In the genomic region with DNA sequence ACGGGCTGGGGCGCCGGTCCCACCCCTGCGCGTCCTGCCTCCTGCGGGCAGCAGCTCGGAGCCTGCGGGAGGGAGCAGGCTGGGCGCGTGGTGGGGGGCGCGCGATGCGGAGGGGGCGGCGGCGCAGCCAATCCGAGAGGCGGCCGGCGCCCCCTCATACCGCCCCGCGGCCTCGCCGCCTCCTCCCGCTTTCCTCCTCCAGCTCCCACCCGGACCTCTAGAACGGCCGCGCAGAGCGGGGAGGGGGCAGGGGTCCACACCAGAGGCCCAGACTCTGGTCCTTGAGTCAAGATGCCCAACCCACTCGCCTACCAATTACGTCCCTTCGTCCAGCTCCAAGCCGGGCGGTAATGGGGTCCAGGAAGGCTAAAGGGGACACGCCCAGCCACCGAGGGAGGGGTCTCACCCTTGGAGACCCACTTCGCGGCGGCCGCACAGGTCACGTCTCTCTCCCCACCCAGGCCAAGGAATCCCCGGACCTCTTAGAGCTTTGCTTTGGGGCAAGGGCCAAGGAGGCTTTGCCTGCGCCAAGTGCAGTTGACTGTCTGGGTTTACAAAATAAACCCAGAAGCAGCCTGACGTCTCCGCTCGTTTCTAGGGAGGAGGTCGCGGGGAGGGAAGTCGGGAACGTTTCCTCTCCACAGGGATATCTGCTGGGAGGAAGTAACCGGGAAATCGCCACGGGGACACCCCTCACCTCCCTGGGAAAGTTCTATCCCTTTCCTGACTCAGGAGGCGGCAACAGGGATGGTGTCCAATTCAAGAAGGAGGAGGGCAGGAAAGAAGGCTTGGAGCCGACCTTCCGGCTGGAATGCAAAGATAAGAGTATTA, we compare ENCODE assay signal across 8 cellular contexts. TPM values are rescaled to one million over a fixed set of nuclear protein-coding genes. Genes with fewer than 3 reads are reported as not detected.
A peak's percentile ranks its signal among the peaks of the same experiment; 100 is the strongest.
DNase-seq lines count a peak whose midpoint lies in the region; ATAC-seq and TF ChIP-seq lines count a peak whose summit lies in the region.

A gene with protein sequence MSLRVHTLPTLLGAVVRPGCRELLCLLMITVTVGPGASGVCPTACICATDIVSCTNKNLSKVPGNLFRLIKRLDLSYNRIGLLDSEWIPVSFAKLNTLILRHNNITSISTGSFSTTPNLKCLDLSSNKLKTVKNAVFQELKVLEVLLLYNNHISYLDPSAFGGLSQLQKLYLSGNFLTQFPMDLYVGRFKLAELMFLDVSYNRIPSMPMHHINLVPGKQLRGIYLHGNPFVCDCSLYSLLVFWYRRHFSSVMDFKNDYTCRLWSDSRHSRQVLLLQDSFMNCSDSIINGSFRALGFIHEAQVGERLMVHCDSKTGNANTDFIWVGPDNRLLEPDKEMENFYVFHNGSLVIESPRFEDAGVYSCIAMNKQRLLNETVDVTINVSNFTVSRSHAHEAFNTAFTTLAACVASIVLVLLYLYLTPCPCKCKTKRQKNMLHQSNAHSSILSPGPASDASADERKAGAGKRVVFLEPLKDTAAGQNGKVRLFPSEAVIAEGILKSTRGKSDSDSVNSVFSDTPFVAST (minus strand): TSS at position 66 of the 831 bp plus-strand sequence. CDS start 957 bp downstream, outside the sequence.

- no peaks in the 10 kb centered on the region for H3K79me2 ChIP-seq in HCT116 (ENCODE audit: insufficient read depth, low read length)

- H2AFZ ChIP-seq in HCT116 (ENCODE audit: low read depth, low read length, poor library complexity, severe bottlenecking): peak within 1 kb of the TSS; percentile 93
- H2AFZ ChIP-seq in neuron (ENCODE audit: low read depth, low read length): peak within 1 kb of the TSS; percentile 59

- peak within 1 kb of the TSS; percentile 51 for H3K9ac ChIP-seq in HCT116 (ENCODE audit: low read length)

- no peak for TF ChIP-seq RAD21 in HCT116 (IDR thresholded peaks at IDR 0.05; ENCODE audit: low read depth)

- H3K4me1 ChIP-seq in HCT116 (ENCODE audit: control insufficient read depth in 1 of 2, insufficient read depth in 2 of 2, low read length in 2 of 2): peaks cover 18 to 45% of the 10 kb centered on the region in 2 experiments
- peaks cover 9% of the 10 kb centered on the region for H3K4me1 ChIP-seq in neuron (ENCODE audit: insufficient read depth, low read length)

- intact Hi-C loops in HCT116 (cut with micrococcal nuclease): loop anchor here (1.0 kb wide), 1 partner anchor 227 kb away; no protein-coding TSS in a partner anchor

- peak within 1 kb of the TSS; percentile 39; the same call in 1 of the 2 replicates for H3K27ac ChIP-seq in HCT116 (ENCODE audit: low read depth, low read length)

- DNase-seq in DMS53 treated with DMSO at 0.1 percent for 48 hours (lab: John Stamatoyannopoulos, UW; ENCODE audit: unreplicated experiment) (peak; percentile 93), HCT116 (ENCODE audit: low read depth, low spot score) (no peak), OCI-M1 (lab: John Stamatoyannopoulos, UW) (peak; percentile 78), activated gamma-delta T cell (lab: John Stamatoyannopoulos, UW) (peak; percentile 40), germinal center (ENCODE audit: low spot score) (peak; percentile 47), ureter (ENCODE audit: low spot score) (peak; percentile 72)

- H3K9me2 ChIP-seq in HCT116 (ENCODE audit: insufficient read depth): no peaks in the 10 kb centered on the region

- no peaks in the 10 kb centered on the region for H3K9me3 ChIP-seq in HCT116 (ENCODE audit: control insufficient read depth in 1 of 2, insufficient read depth in 1 of 2, low read depth in 1 of 2, low read length in 2 of 2)
- H3K9me3 ChIP-seq in neuron (ENCODE audit: low read length): no peaks in the 10 kb centered on the region

- peak within 1 kb of the TSS; percentile 94 for H3K4me2 ChIP-seq in HCT116 (ENCODE audit: low read length)

- no TSS peak for BruUV-seq in HCT116 (replicated peaks; lab: Mats Ljungman, UMichigan)

- H4K20me1 ChIP-seq in HCT116 (ENCODE audit: insufficient read depth): no peaks in the 10 kb centered on the region

- ATAC-seq in HCT116 (peak; percentile 61), GM21737 (IDR thresholded peaks at IDR 0.05; ENCODE audit: unreplicated experiment) (no peak)

- no peak for TF ChIP-seq CTCF in HCT116 (IDR thresholded peaks at IDR 0.05 in 2 of 3, conservative IDR thresholded peaks at IDR 0.05 in 1 of 3; ENCODE audit: borderline replicate concordance in 1 of 3, insufficient read depth in 1 of 3, low read depth in 2 of 3, low read length in 2 of 3)

- H3K4me3 ChIP-seq in HCT116 (replicated peaks in 1 of 2; ENCODE audit: low read depth in 1 of 2, low read length in 2 of 2) (peak within 1 kb of the TSS; percentile 58 to 68), neuron (ENCODE audit: low read length) (peak within 1 kb of the TSS; percentile 19)

- POLR2A ChIA-PET in HCT116 (lab: Charles Lee): no interaction called here

- no peaks in the 10 kb centered on the region for H3K36me3 ChIP-seq in HCT116 (ENCODE audit: control insufficient read depth in 1 of 2, insufficient read depth in 2 of 2, low read length in 2 of 2)
- no peaks in the 10 kb centered on the region for H3K36me3 ChIP-seq in neuron (ENCODE audit: insufficient read depth, low read length)

- H3K27me3 ChIP-seq in HCT116 (ENCODE audit: insufficient read depth, low read length) (no peaks in the 10 kb centered on the region), neuron (ENCODE audit: insufficient read depth, low read length) (peaks cover 52% of the 10 kb centered on the region)

- CTCF ChIA-PET in HCT116 (lab: Charles Lee): interaction anchor here (1.1 to 2.0 kb wide), 2 partner anchors 9 to 557 kb away, joined by 3 to 17 read pairs; no protein-coding TSS in a partner anchor

- no peak for TF ChIP-seq POLR2A in HCT116 (IDR thresholded peaks at IDR 0.05; ENCODE audit: borderline replicate concordance, extremely low read depth, insufficient read depth, insufficient read length)

- RAD21 ChIA-PET in HCT116 (lab: Charles Lee; ENCODE audit: low non-redundant PET in 1 of 2, low total read pairs in 2 of 2, uncharacterized antibody in 2 of 2, unreplicated experiment in 2 of 2): interaction anchor here in 1 of 2 experiments (1.0 kb wide), 1 partner anchor 328 kb away, joined by 3 read pairs; no protein-coding TSS in a partner anchor

TF ChIP-seq in HCT116, 20 proteins besides CTCF, POLR2A, EP300 and RAD21:
- TF ChIP-seq, protein P1, sequence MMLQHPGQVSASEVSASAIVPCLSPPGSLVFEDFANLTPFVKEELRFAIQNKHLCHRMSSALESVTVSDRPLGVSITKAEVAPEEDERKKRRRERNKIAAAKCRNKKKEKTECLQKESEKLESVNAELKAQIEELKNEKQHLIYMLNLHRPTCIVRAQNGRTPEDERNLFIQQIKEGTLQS (IDR thresholded peaks at IDR 0.05): no peak
- no peak for TF ChIP-seq FOSL1 (IDR thresholded peaks at IDR 0.05; ENCODE audit: low read depth)
- no peak for TF ChIP-seq EZH2phosphoT487 (IDR thresholded peaks at IDR 0.05; ENCODE audit: borderline replicate concordance)

RNA-seq across cellular contexts. Expression of the gene that starts here (rescaled TPM):
- total RNA-seq in HCT116 (2021; ENCODE audit: unreplicated experiment) (0.96 TPM), ureter (61.7 TPM)
- polyA plus RNA-seq in HCT116 (2012): 0.71 and 0.77 TPM in 2 replicates

Comparison
In these comparisons a context has a peak if more than half of its experiments do, and no peak if none do; other contexts are left out.
1. RNA of the gene that starts here (total RNA-seq): 61.7 TPM in ureter (single experiment); 0.96 TPM in HCT116 (single experiment); every median in the first group is over 10 times any median in the second.
2. Peak in ATAC-seq, H3K4me3 ChIP-seq, H3K27ac ChIP-seq, H3K9ac ChIP-seq and H3K4me2 ChIP-seq in HCT116; RNA of the gene not detected or under 1 TPM.